Comparison of ENCODE assay signal across 16 cellular contexts in genomic region chr10:96270564-96270963, GRCh38. TPM values are rescaled to one million over a fixed set of nuclear protein-coding genes. Genes with fewer than 3 reads are reported as not detected.
DNase-seq lines count a peak whose midpoint lies in the region; ATAC-seq, FAIRE-seq and TF ChIP-seq lines count a peak whose summit lies in the region.
"Had no signal": no experiment of that assay in that cellular context is flagged by ENCODE, and none has a peak within 500 bp of the region (broad histone marks: within the 10 kb centered on the region; RNA-seq: fewer than 3 reads in every experiment).

No MANE protein-coding gene starts in this region.

- H3K4me2 ChIP-seq in OCI-LY1 (ENCODE audit: low read length), result peak overlapping the region; percentile 99

- H3K27me3 ChIP-seq in OCI-LY1 (ENCODE audit: insufficient read depth, low read length), result no peaks in the 10 kb centered on the region
- no peaks in the 10 kb centered on the region for H3K27me3 ChIP-seq in small intestine (ENCODE audit: control insufficient read depth in 2 of 2, insufficient read depth in 2 of 2, low read length in 2 of 2)
- H3K27me3 ChIP-seq: gastroesophageal sphincter, MG63 had no signal

- peaks cover 57% of the 10 kb centered on the region for H3K79me2 ChIP-seq in OCI-LY1 (ENCODE audit: insufficient read depth, low read length)

- DNase-seq in CD1c-positive myeloid dendritic cell (ENCODE audit: extremely low spot score) (peak; percentile 84), epithelial cell of proximal tubule (ENCODE audit: low read depth) (no peak), small intestine (peak; percentile 22), HTR-8/SVneo (ENCODE audit: insufficient read length, low spot score) (no peak), ecto neural progenitor cell (ENCODE audit: low spot score) (no peak)
- DNase-seq: activated T-cell treated with anti-CD3 and anti-CD28 coated beads, Interleukin-2, amount 50 U/mL, for 1 hour; effector memory CD8-positive, alpha-beta T cell; EL; H7; NCI-H2171 had no signal

- no peaks in the 10 kb centered on the region for H4K20me1 ChIP-seq in OCI-LY1 (ENCODE audit: insufficient read depth, low read length)

- H3K9me3 ChIP-seq in OCI-LY1 (ENCODE audit: low read length) (no peaks in the 10 kb centered on the region), small intestine (ENCODE audit: control insufficient read depth, low read depth) (no peaks in the 10 kb centered on the region)
- H3K9me3 ChIP-seq: gastroesophageal sphincter, MG63 had no signal

- FAIRE-seq in small intestine (lab: Jason Lieb, UNC), result no peak
- FAIRE-seq in HTR-8/SVneo (lab: Jason Lieb, UNC), result no peak

- TF ChIP-seq CTCF in OCI-LY1 (IDR thresholded peaks at IDR 0.05; ENCODE audit: low read length) (no peak), epithelial cell of proximal tubule (conservative IDR thresholded peaks at IDR 0.05; ENCODE audit: low read depth, low read length) (no peak)

- H3K4me3 ChIP-seq in OCI-LY1 (ENCODE audit: low read depth, low read length, poor library complexity, severe bottlenecking) (peak overlapping the region; percentile 88), epithelial cell of proximal tubule (ENCODE audit: low read depth, low read length) (peak overlapping the region; percentile 60), small intestine (ENCODE audit: low read depth in 1 of 2, low read length in 2 of 2) (peak overlapping the region in 1 of 2 donors; percentile 50)
- H3K4me3 ChIP-seq: MG63 had no signal

- no peaks in the 10 kb centered on the region for H3K9me2 ChIP-seq in OCI-LY1 (ENCODE audit: low read depth, low read length)

- H3F3A ChIP-seq in OCI-LY1 (ENCODE audit: insufficient read depth, low read length), result peaks cover 7% of the 10 kb centered on the region; the same call in 1 of the 2 replicates

- H3K9ac ChIP-seq in OCI-LY1 (ENCODE audit: low read length), result peak overlapping the region; percentile 96

- H3K27ac ChIP-seq in OCI-LY1 (ENCODE audit: low read depth, low read length, poor library complexity, severe bottlenecking), result peak overlapping the region; percentile 100
- peak overlapping the region; percentile 45 to 82 for H3K27ac ChIP-seq in small intestine (ENCODE audit: low read depth in 1 of 2, low read length in 1 of 2)

- ATAC-seq in GM18498 (IDR thresholded peaks at IDR 0.05; ENCODE audit: unreplicated experiment) (no peak), HG03521 (IDR thresholded peaks at IDR 0.05; ENCODE audit: unreplicated experiment) (no peak)
- ATAC-seq: effector memory CD8-positive, alpha-beta T cell had no signal

- H3K4me1 ChIP-seq in OCI-LY1 (ENCODE audit: insufficient read depth, low read length, severe bottlenecking) (peaks cover 69% of the 10 kb centered on the region), small intestine (ENCODE audit: control insufficient read depth in 2 of 2, insufficient read depth in 1 of 2, low read depth in 1 of 2, low read length in 1 of 2) (peaks cover 4 to 6% of the 10 kb centered on the region in 2 donors)

- H3K36me3 ChIP-seq in OCI-LY1 (ENCODE audit: insufficient read depth, low read length), result peaks cover 41% of the 10 kb centered on the region
- no peaks in the 10 kb centered on the region for H3K36me3 ChIP-seq in small intestine (ENCODE audit: control insufficient read depth in 2 of 2, insufficient read depth in 2 of 2, low read length in 2 of 2)
- H3K36me3 ChIP-seq: gastroesophageal sphincter, MG63 had no signal

- 20 to 53% (median 29%) methylated on average over 2 of the region's 2 CpGs for WGBS in small intestine, 3 donors

- H2AFZ ChIP-seq in OCI-LY1 (ENCODE audit: low read length), result no peak overlapping the region

RNA-seq across cellular contexts. Expression of gene BLNK, which starts 0.8 kb away (rescaled TPM):
- total RNA-seq in epithelial cell of proximal tubule, result 0.12 and 0.29 TPM in 2 replicates
- polyA plus RNA-seq in small intestine, result 10 to 100 TPM; 26.7 to 69.3 (median 27.7) TPM
- total RNA-seq: H7, neural crest cell had no signal

RNA-seq across cellular contexts. Expression of gene DNTT, which starts 33.7 kb away (rescaled TPM):
- not detected in 2 replicates for total RNA-seq in epithelial cell of proximal tubule
- polyA plus RNA-seq in small intestine, result not detected
- total RNA-seq: gastroesophageal sphincter, H7, neural crest cell had no signal

Comparison
In these comparisons a context has a peak if more than half of its experiments do, and no peak if none do; other contexts are left out.
1. DNase-seq: peak in CD1c-positive myeloid dendritic cell (single experiment) and small intestine (single experiment); none in epithelial cell of proximal tubule (single experiment), HTR-8/SVneo (single experiment) and ecto neural progenitor cell (single experiment).